Comparison of ENCODE assay signal across 8 cellular contexts in genomic region chr7:6106140-6106904, GRCh38. TPM values are rescaled to one million over a fixed set of nuclear protein-coding genes. Genes with fewer than 3 reads are reported as not detected.
DNase-seq lines count a peak whose midpoint lies in the region; ATAC-seq, FAIRE-seq and TF ChIP-seq lines count a peak whose summit lies in the region.

No MANE protein-coding gene starts in this region.

- H3K4me2 ChIP-seq in astrocyte (ENCODE audit: low read length) = peak overlapping the region; percentile 99

- no peaks in the 10 kb centered on the region for H3K27me3 ChIP-seq in astrocyte (ENCODE audit: insufficient read depth, low read length)

- H3K36me3 Mint-ChIP-seq in astrocyte (ENCODE audit: low read depth, unreplicated experiment) = peaks cover 10% of the 10 kb centered on the region
- H3K36me3 Mint-ChIP-seq in stimulated activated effector memory CD8-positive, alpha-beta T cell treated with anti-CD3 and anti-CD28 coated beads, Interleukin-12 subunit alpha, Interleukin-12 subunit beta, amount 100 ng/mL, for 72 hours = peaks cover 18% of the 10 kb centered on the region

- H4K20me1 ChIP-seq in astrocyte (ENCODE audit: insufficient read depth, low read length) = peaks cover 50% of the 10 kb centered on the region

- H3K4me1 ChIP-seq in astrocyte (ENCODE audit: insufficient read depth, low read length) = peaks cover 5% of the 10 kb centered on the region

- FAIRE-seq in astrocyte (lab: Jason Lieb, UNC) = no peak

- POLR2A ChIA-PET in RWPE1 (lab: Yijun Ruan, JAX; ENCODE audit: low non-redundant PET) = no interaction called here

- in situ Hi-C loops in ACHN (cut with HindIII; ENCODE audit: low pct_ligation_motif_present, low pct_unique_long_range_greater_than_20kb, low sequenced_read_pairs) = no loop called here
- in situ Hi-C loops in GM13976 (cut with MboI; ENCODE audit: low sequenced_read_pairs, unreplicated experiment) = no loop called here

- peak overlapping the region; percentile 90 for H3K9ac ChIP-seq in astrocyte (ENCODE audit: low read length)

- peak; percentile 2 for ATAC-seq in stimulated activated effector memory CD8-positive, alpha-beta T cell treated with anti-CD3 and anti-CD28 coated beads, Interleukin-12 subunit alpha, Interleukin-12 subunit beta, amount 100 ng/mL, for 72 hours
- ATAC-seq in GM18498 (IDR thresholded peaks at IDR 0.05; ENCODE audit: unreplicated experiment) = no peak
- no peak for ATAC-seq in GM19397 (IDR thresholded peaks at IDR 0.05; ENCODE audit: unreplicated experiment)

- H3K36me3 ChIP-seq in astrocyte (ENCODE audit: insufficient read depth, low read length) = peaks cover 2% of the 10 kb centered on the region

- DNase-seq in ACHN (peak; percentile 79), GM13976 (ENCODE audit: low spot score) (peak; percentile 31), RWPE1 (ENCODE audit: low spot score) (no peak), astrocyte (ENCODE audit: low read depth) (peak; percentile 23), kidney tubule cell (ENCODE audit: low spot score) (peak; percentile 51)
- peak in 1 of 2 donors; percentile 59 for DNase-seq in stimulated activated effector memory CD8-positive, alpha-beta T cell treated with anti-CD3 and anti-CD28 coated beads, Interleukin-12 subunit alpha, Interleukin-12 subunit beta, amount 100 ng/mL, for 72 hours (ENCODE audit: low spot score in 2 of 2)

- CTCF ChIA-PET in RWPE1 (lab: Yijun Ruan, JAX) = interaction anchor here (0.6 to 1.0 kb wide), 4 partner anchors 107 to 871 kb away, joined by 3 to 4 read pairs (median 3); no protein-coding TSS in a partner anchor

- H3K4me1 Mint-ChIP-seq in astrocyte (ENCODE audit: low read depth, unreplicated experiment) = peaks cover 7% of the 10 kb centered on the region
- H3K4me1 Mint-ChIP-seq in stimulated activated effector memory CD8-positive, alpha-beta T cell treated with anti-CD3 and anti-CD28 coated beads, Interleukin-12 subunit alpha, Interleukin-12 subunit beta, amount 100 ng/mL, for 72 hours = peaks cover 30% of the 10 kb centered on the region

- H3K27ac ChIP-seq in RWPE1 (peak overlapping the region; percentile 61), astrocyte (ENCODE audit: low read depth, low read length) (peak overlapping the region; percentile 56)

- no peaks in the 10 kb centered on the region for H3K27me3 Mint-ChIP-seq in astrocyte (ENCODE audit: low read depth, unreplicated experiment)

- peak overlapping the region; percentile 90 for H3K4me3 Mint-ChIP-seq in astrocyte (ENCODE audit: unreplicated experiment)
- H3K4me3 Mint-ChIP-seq in stimulated activated effector memory CD8-positive, alpha-beta T cell treated with anti-CD3 and anti-CD28 coated beads, Interleukin-12 subunit alpha, Interleukin-12 subunit beta, amount 100 ng/mL, for 72 hours = peak overlapping the region; percentile 76

- peaks cover 60% of the 10 kb centered on the region for H3K79me2 ChIP-seq in astrocyte (ENCODE audit: insufficient read depth, low read length)

- TF ChIP-seq CTCF in GM13976 (IDR thresholded peaks at IDR 0.05; ENCODE audit: borderline replicate concordance, control extremely low read depth, extremely low read depth, insufficient read depth, missing control alignments) (peak; percentile 33), RWPE1 (conservative IDR thresholded peaks at IDR 0.05; ENCODE audit: low read depth) (peak; percentile 30; the same call in 1 of the 2 replicates), astrocyte (IDR thresholded peaks at IDR 0.05; ENCODE audit: insufficient read depth, low read depth, low read length) (no peak)

- peak overlapping the region; percentile 84 for H3K4me3 ChIP-seq in astrocyte (ENCODE audit: insufficient read depth, low read depth, low read length)

- no peaks in the 10 kb centered on the region for H3K9me3 Mint-ChIP-seq in astrocyte (ENCODE audit: unreplicated experiment)
- H3K9me3 Mint-ChIP-seq in stimulated activated effector memory CD8-positive, alpha-beta T cell treated with anti-CD3 and anti-CD28 coated beads, Interleukin-12 subunit alpha, Interleukin-12 subunit beta, amount 100 ng/mL, for 72 hours = no peaks in the 10 kb centered on the region

- H2AFZ ChIP-seq in astrocyte (ENCODE audit: low read depth, low read length) = no peak overlapping the region

- H3K27ac Mint-ChIP-seq in astrocyte (ENCODE audit: unreplicated experiment) = peak overlapping the region; percentile 35
- H3K27ac Mint-ChIP-seq in stimulated activated effector memory CD8-positive, alpha-beta T cell treated with anti-CD3 and anti-CD28 coated beads, Interleukin-12 subunit alpha, Interleukin-12 subunit beta, amount 100 ng/mL, for 72 hours = peak overlapping the region; percentile 91

- no peaks in the 10 kb centered on the region for H3K9me3 ChIP-seq in astrocyte (ENCODE audit: insufficient read depth, low read depth, low read length)

RNA-seq across cellular contexts. Expression of gene USP42, which starts 1.6 kb away (rescaled TPM):
- total RNA-seq in astrocyte = 11.1 and 11.4 TPM in 2 replicates

RNA-seq across cellular contexts. Expression of gene EIF2AK1, which starts 47.3 kb away (rescaled TPM):
- total RNA-seq in astrocyte = 115 and 119 TPM in 2 replicates
